ENCODE assay signal across 26 cellular contexts in the genomic region with DNA sequence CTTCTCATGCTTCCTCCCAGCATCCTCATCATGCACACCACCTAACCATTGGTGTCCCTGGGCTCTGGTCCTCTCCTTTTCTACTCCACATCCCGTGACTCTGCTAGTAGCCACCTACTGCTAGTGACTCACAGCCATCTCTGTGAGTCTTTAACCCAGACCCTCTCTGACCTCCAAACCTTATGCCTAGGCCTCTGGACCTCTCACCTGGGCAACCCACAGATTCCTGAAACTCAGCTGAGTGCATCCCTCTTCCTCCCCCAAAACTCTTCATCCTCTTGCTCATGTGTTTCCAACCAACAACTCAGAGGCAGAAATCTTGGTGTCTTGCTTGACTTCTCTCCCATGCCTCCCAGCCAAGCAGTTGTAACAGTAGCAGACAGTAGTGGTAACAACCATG. TPM values are rescaled to one million over a fixed set of nuclear protein-coding genes. Genes with fewer than 3 reads are reported as not detected.
DNase-seq lines count a peak whose midpoint lies in the region; ATAC-seq and TF ChIP-seq lines count a peak whose summit lies in the region.
"Had no signal": no experiment of that assay in that cellular context is flagged by ENCODE, and none has a peak within 500 bp of the region (broad histone marks: within the 10 kb centered on the region; RNA-seq: fewer than 3 reads in every experiment).

No MANE protein-coding gene starts in this region.

- intact Hi-C loops in natural killer cell (cut with micrococcal nuclease) = no loop called here
- intact Hi-C loops in posterior vena cava (cut with DNase I) = no loop called here
- intact Hi-C loops in upper lobe of right lung (cut with DNase I) = no loop called here

- no peaks in the 10 kb centered on the region for H3K4me1 Mint-ChIP-seq in natural killer cell treated with Interleukin-12 subunit alpha and Interleukin-12 subunit beta and Interleukin-15 and Interleukin-18, amount 100 ng/mL, for 72 hours (ENCODE audit: low read depth in 2 of 2)
- no peaks in the 10 kb centered on the region for H3K4me1 Mint-ChIP-seq in natural killer cell
- H3K4me1 Mint-ChIP-seq: CD14-positive monocyte; CD8-positive, alpha-beta memory T cell had no signal

- H3K27ac ChIP-seq in upper lobe of right lung = no peak overlapping the region
- H3K27ac ChIP-seq: BLaER1 had no signal

- DNase-seq in natural killer cell treated with Interleukin-12 subunit alpha and Interleukin-12 subunit beta and Interleukin-15 and Interleukin-18, amount 100 ng/mL, for 72 hours (ENCODE audit: low spot score) = no peak
- no peak for DNase-seq in natural killer cell
- peak; percentile 69 for DNase-seq in mesenteric fat pad (ENCODE audit: low spot score)
- DNase-seq in posterior vena cava (ENCODE audit: low spot score) = peak; percentile 34
- no peak for DNase-seq in upper lobe of right lung
- no peak for DNase-seq in MV-4-11 (lab: John Stamatoyannopoulos, UW)
- DNase-seq: 8988T; ACHN; BE2C; C1 segment of cervical spinal cord; CD4-positive, alpha-beta memory T cell; CD4-positive, CD25-positive, alpha-beta regulatory T cell; COR-L47; DMS 273 treated with DMSO at 0.1 percent for 48 hours; DMS153; DMS53; DMS79; DND-41; EL; GDM1 had no signal

- H3K36me3 Mint-ChIP-seq in natural killer cell treated with Interleukin-12 subunit alpha and Interleukin-12 subunit beta and Interleukin-15 and Interleukin-18, amount 100 ng/mL, for 72 hours = no peaks in the 10 kb centered on the region
- H3K36me3 Mint-ChIP-seq in natural killer cell = no peaks in the 10 kb centered on the region
- H3K36me3 Mint-ChIP-seq: CD14-positive monocyte; CD4-positive, alpha-beta memory T cell; CD4-positive, CD25-positive, alpha-beta regulatory T cell had no signal

- ATAC-seq in natural killer cell treated with Interleukin-12 subunit alpha and Interleukin-12 subunit beta and Interleukin-15 and Interleukin-18, amount 100 ng/mL, for 72 hours = peak; percentile 8 to 29
- ATAC-seq in natural killer cell (no peak), upper lobe of right lung (no peak)
- ATAC-seq: GM12878 had no signal

- H3K27ac Mint-ChIP-seq in natural killer cell treated with Interleukin-12 subunit alpha and Interleukin-12 subunit beta and Interleukin-15 and Interleukin-18, amount 100 ng/mL, for 72 hours = no peak overlapping the region
- H3K27ac Mint-ChIP-seq in natural killer cell = no peak overlapping the region
- H3K27ac Mint-ChIP-seq: CD14-positive monocyte; CD4-positive, alpha-beta memory T cell; CD4-positive, CD25-positive, alpha-beta regulatory T cell; CD8-positive, alpha-beta memory T cell had no signal

- H3K9me3 Mint-ChIP-seq in natural killer cell treated with Interleukin-12 subunit alpha and Interleukin-12 subunit beta and Interleukin-15 and Interleukin-18, amount 100 ng/mL, for 72 hours = peaks cover 6% of the 10 kb centered on the region
- peaks cover 0 to 2% of the 10 kb centered on the region in 2 donors for H3K9me3 Mint-ChIP-seq in natural killer cell

- no peaks in the 10 kb centered on the region for H3K9me3 ChIP-seq in upper lobe of right lung
- H3K9me3 ChIP-seq: BE2C had no signal

- H3K36me3 ChIP-seq in upper lobe of right lung = no peaks in the 10 kb centered on the region
- H3K36me3 ChIP-seq: BE2C, BLaER1 had no signal

- peaks cover 5 to 24% of the 10 kb centered on the region in 2 donors for H3K27me3 Mint-ChIP-seq in natural killer cell treated with Interleukin-12 subunit alpha and Interleukin-12 subunit beta and Interleukin-15 and Interleukin-18, amount 100 ng/mL, for 72 hours
- H3K27me3 Mint-ChIP-seq in natural killer cell (ENCODE audit: low read depth in 2 of 2) = peaks cover 7 to 13% of the 10 kb centered on the region in 2 donors

- TF ChIP-seq CTCF in natural killer cell (IDR thresholded peaks at IDR 0.05) = no peak
- no peak for TF ChIP-seq CTCF in upper lobe of right lung (IDR thresholded peaks at IDR 0.05)

- H3K4me3 Mint-ChIP-seq in natural killer cell treated with Interleukin-12 subunit alpha and Interleukin-12 subunit beta and Interleukin-15 and Interleukin-18, amount 100 ng/mL, for 72 hours = no peak overlapping the region
- H3K4me3 Mint-ChIP-seq in natural killer cell = no peak overlapping the region
- H3K4me3 Mint-ChIP-seq: CD14-positive monocyte; CD4-positive, alpha-beta memory T cell; CD4-positive, CD25-positive, alpha-beta regulatory T cell; CD8-positive, alpha-beta memory T cell had no signal

- no peak overlapping the region for H3K4me3 ChIP-seq in upper lobe of right lung
- H3K4me3 ChIP-seq: BLaER1, GM12878 had no signal

- no peaks in the 10 kb centered on the region for H3K27me3 ChIP-seq in upper lobe of right lung
- H3K27me3 ChIP-seq: BE2C, BLaER1 had no signal

- no peaks in the 10 kb centered on the region for H3K4me1 ChIP-seq in upper lobe of right lung
- H3K4me1 ChIP-seq: BE2C had no signal

RNA-seq across cellular contexts. Expression of gene SLCO2A1, which starts 20.0 kb away (rescaled TPM):
- total RNA-seq in natural killer cell treated with Interleukin-12 subunit alpha and Interleukin-12 subunit beta and Interleukin-15 and Interleukin-18, amount 100 ng/mL, for 72 hours = not detected
- not detected for total RNA-seq in natural killer cell
- 40.1 TPM for total RNA-seq in mesenteric fat pad
- total RNA-seq in posterior vena cava = 100 to 1,000 TPM in 1 of 2 donors, 10 to 100 TPM in 1; 87.8 to 102 TPM
- total RNA-seq in upper lobe of right lung = 234 TPM
- total RNA-seq: A673; CD4-positive, alpha-beta memory T cell; CD4-positive, CD25-positive, alpha-beta regulatory T cell; CD8-positive, alpha-beta memory T cell; G401 had no signal

Comparison
In these comparisons a context has a peak if more than half of its experiments do, and no peak if none do; other contexts are left out.
1. ATAC-seq: peak in natural killer cell treated with Interleukin-12 subunit alpha and Interleukin-12 subunit beta and Interleukin-15 and Interleukin-18, amount 100 ng/mL, for 72 hours (2 of 2); none in natural killer cell (0 of 3) and upper lobe of right lung (single experiment).
2. DNase-seq: peak in mesenteric fat pad (single experiment) and posterior vena cava (single experiment); none in natural killer cell treated with Interleukin-12 subunit alpha and Interleukin-12 subunit beta and Interleukin-15 and Interleukin-18, amount 100 ng/mL, for 72 hours (single experiment), natural killer cell (single experiment), upper lobe of right lung (single experiment) and MV-4-11 (single experiment).
3. RNA of gene SLCO2A1, which starts 20.0 kb away (total RNA-seq): 234 TPM in upper lobe of right lung (single experiment), 87.8 to 102 TPM in posterior vena cava and 40.1 TPM in mesenteric fat pad (single experiment); not detected in natural killer cell treated with Interleukin-12 subunit alpha and Interleukin-12 subunit beta and Interleukin-15 and Interleukin-18, amount 100 ng/mL, for 72 hours and not detected in natural killer cell; every median in the first group is over 10 times any median in the second.